In the genomic region with DNA sequence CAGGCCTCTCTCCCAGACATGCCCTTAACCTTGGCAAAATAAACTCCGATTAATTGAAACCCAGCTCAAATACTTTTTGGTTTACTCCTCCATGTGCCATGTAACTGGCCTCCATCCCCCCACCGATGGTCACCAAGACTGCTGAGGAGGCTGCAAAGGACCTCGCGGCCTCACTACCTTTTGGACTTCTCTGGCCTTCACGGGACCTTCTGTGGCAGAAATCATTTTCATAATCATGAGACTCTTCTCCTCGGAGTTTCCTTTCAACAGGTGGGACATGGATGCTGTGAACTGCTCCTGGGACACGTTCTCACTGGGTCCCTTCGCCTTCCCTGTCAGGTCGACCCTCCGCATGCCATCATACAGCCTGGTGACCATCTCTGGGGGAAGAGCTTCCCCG, we compare ENCODE assay signal across 13 cellular contexts. TPM values are rescaled to one million over a fixed set of nuclear protein-coding genes. Genes with fewer than 3 reads are reported as not detected.
DNase-seq lines count a peak whose midpoint lies in the region; ATAC-seq and TF ChIP-seq lines count a peak whose summit lies in the region.
"Had no signal": no experiment of that assay in that cellular context is flagged by ENCODE, and none has a peak within 500 bp of the region (broad histone marks: within the 10 kb centered on the region; RNA-seq: fewer than 3 reads in every experiment).

No MANE protein-coding gene starts in this region.

- no peak overlapping the region for H3K18ac ChIP-seq in H9 (ENCODE audit: insufficient read length, low read depth, low read length)

- peak; percentile 5 for DNase-seq in activated T-cell treated with anti-CD3 and anti-CD28 coated beads, Interleukin-2, amount 50 U/mL, for 24 hours
- no peak for DNase-seq in activated T-cell treated with anti-CD3 and anti-CD28 coated beads, Interleukin-2, amount 50 U/mL, for 4 hours
- peak; percentile 5 for DNase-seq in H9
- DNase-seq in endodermal cell, result peak; percentile 10
- no peak for DNase-seq in stimulated activated effector memory CD8-positive, alpha-beta T cell treated with anti-CD3 and anti-CD28 coated beads, Interleukin-12 subunit alpha, Interleukin-12 subunit beta, amount 100 ng/mL, for 72 hours (ENCODE audit: low spot score in 2 of 2)
- DNase-seq in osteoblast (ENCODE audit: insufficient read length, low spot score, missing footprints), result no peak
- DNase-seq in NCI-H187 (lab: John Stamatoyannopoulos, UW), result no peak
- DNase-seq: C1 segment of cervical spinal cord, DMS79, GOT3 had no signal

- no peak overlapping the region for H3K4me3 Mint-ChIP-seq in activated T-cell treated with anti-CD3 and anti-CD28 coated beads, Interleukin-2, amount 50 U/mL, for 24 hours
- H3K4me3 Mint-ChIP-seq in activated T-cell treated with anti-CD3 and anti-CD28 coated beads, Interleukin-2, amount 50 U/mL, for 4 hours, result no peak overlapping the region
- H3K4me3 Mint-ChIP-seq in H9 (no peak overlapping the region), endodermal cell (no peak overlapping the region)
- no peak overlapping the region for H3K4me3 Mint-ChIP-seq in stimulated activated effector memory CD8-positive, alpha-beta T cell treated with anti-CD3 and anti-CD28 coated beads, Interleukin-12 subunit alpha, Interleukin-12 subunit beta, amount 100 ng/mL, for 72 hours
- H3K4me3 Mint-ChIP-seq: B cell; CD4-positive, alpha-beta T cell had no signal

- no peak overlapping the region for H3K27ac ChIP-seq in H9 (ENCODE audit: insufficient read length, low read depth, low read length)
- H3K27ac ChIP-seq in endodermal cell (ENCODE audit: low read depth, low read length), result no peak overlapping the region
- no peak overlapping the region for H3K27ac ChIP-seq in osteoblast (ENCODE audit: low read depth, low read length)

- H3K9me3 Mint-ChIP-seq in activated T-cell treated with anti-CD3 and anti-CD28 coated beads, Interleukin-2, amount 50 U/mL, for 24 hours, result peaks cover 5% of the 10 kb centered on the region
- peaks cover 6% of the 10 kb centered on the region for H3K9me3 Mint-ChIP-seq in activated T-cell treated with anti-CD3 and anti-CD28 coated beads, Interleukin-2, amount 50 U/mL, for 4 hours
- peaks cover 16 to 27% of the 10 kb centered on the region in 2 experiments for H3K9me3 Mint-ChIP-seq in H9
- peaks cover 32% of the 10 kb centered on the region for H3K9me3 Mint-ChIP-seq in endodermal cell
- H3K9me3 Mint-ChIP-seq in stimulated activated effector memory CD8-positive, alpha-beta T cell treated with anti-CD3 and anti-CD28 coated beads, Interleukin-12 subunit alpha, Interleukin-12 subunit beta, amount 100 ng/mL, for 72 hours, result no peaks in the 10 kb centered on the region

- H2AFZ ChIP-seq in H9 (ENCODE audit: low read length) (no peak overlapping the region), osteoblast (ENCODE audit: low read length) (no peak overlapping the region)

- H2BK120ac ChIP-seq in H9 (ENCODE audit: low read depth, low read length, poor library complexity, severe bottlenecking), result no peak overlapping the region

- H3K4me3 ChIP-seq in endodermal cell (ENCODE audit: low read length) (no peak overlapping the region), osteoblast (ENCODE audit: insufficient read depth, low read length) (no peak overlapping the region)
- H3K4me3 ChIP-seq: HAP-1 had no signal

- no peaks in the 10 kb centered on the region for H3K23me2 ChIP-seq in H9 (ENCODE audit: insufficient read length, low read depth, low read length, poor library complexity, severe bottlenecking)

- WGBS in H9 (ENCODE audit: extremely low coverage, insufficient read length, low lambda C conversion rate), result no CpG with 5 or more reads among the region's 11 CpGs
- 93 to 97% methylated on average over 10 to 11 of the region's 11 CpGs for WGBS in endodermal cell (ENCODE audit: insufficient coverage in 1 of 2, insufficient read length in 1 of 2), 2 experiments

- no peak overlapping the region for H3K23ac ChIP-seq in H9 (ENCODE audit: insufficient read length, low read depth, low read length)

- H2BK5ac ChIP-seq in H9 (ENCODE audit: insufficient read length, low read length), result no peak overlapping the region

- H3K36me3 ChIP-seq in endodermal cell (ENCODE audit: control insufficient read depth, insufficient read depth, low read length) (peaks cover 56% of the 10 kb centered on the region), osteoblast (ENCODE audit: insufficient read depth, low read length) (peaks cover 85% of the 10 kb centered on the region)

- H3K4ac ChIP-seq in H9 (ENCODE audit: low read depth, low read length), result no peak overlapping the region

- H2BK15ac ChIP-seq in H9 (ENCODE audit: low read depth, low read length), result no peak overlapping the region

- no peak overlapping the region for H4K5ac ChIP-seq in H9 (ENCODE audit: insufficient read length, low read depth, low read length)

- H3K36me3 Mint-ChIP-seq in activated T-cell treated with anti-CD3 and anti-CD28 coated beads, Interleukin-2, amount 50 U/mL, for 24 hours (ENCODE audit: low read depth), result peaks cover 54% of the 10 kb centered on the region
- peaks cover 30% of the 10 kb centered on the region for H3K36me3 Mint-ChIP-seq in activated T-cell treated with anti-CD3 and anti-CD28 coated beads, Interleukin-2, amount 50 U/mL, for 4 hours (ENCODE audit: insufficient read depth)
- peaks cover 41 to 81% (median 73%) of the 10 kb centered on the region in 3 experiments for H3K36me3 Mint-ChIP-seq in H9 (ENCODE audit: insufficient read depth in 1 of 3, low read depth in 3 of 3)
- peaks cover 81% of the 10 kb centered on the region for H3K36me3 Mint-ChIP-seq in endodermal cell (ENCODE audit: low read depth)
- peaks cover 77% of the 10 kb centered on the region for H3K36me3 Mint-ChIP-seq in stimulated activated effector memory CD8-positive, alpha-beta T cell treated with anti-CD3 and anti-CD28 coated beads, Interleukin-12 subunit alpha, Interleukin-12 subunit beta, amount 100 ng/mL, for 72 hours

- H3K27ac Mint-ChIP-seq in activated T-cell treated with anti-CD3 and anti-CD28 coated beads, Interleukin-2, amount 50 U/mL, for 24 hours, result no peak overlapping the region
- H3K27ac Mint-ChIP-seq in H9, result no peak overlapping the region; a peak in 1 of 7 replicates
- no peak overlapping the region for H3K27ac Mint-ChIP-seq in endodermal cell
- peak overlapping the region; percentile 41 for H3K27ac Mint-ChIP-seq in stimulated activated effector memory CD8-positive, alpha-beta T cell treated with anti-CD3 and anti-CD28 coated beads, Interleukin-12 subunit alpha, Interleukin-12 subunit beta, amount 100 ng/mL, for 72 hours
- H3K27ac Mint-ChIP-seq: B cell; CD4-positive, alpha-beta T cell had no signal

- H3K9ac ChIP-seq in H9 (ENCODE audit: extremely low read depth, insufficient read length, low read length) (no peak overlapping the region), endodermal cell (ENCODE audit: extremely low read depth, low read length, poor library complexity, severe bottlenecking) (no peak overlapping the region)

- H4K20me1 ChIP-seq in H9 (ENCODE audit: control insufficient read depth, insufficient read depth, insufficient read length) (no peaks in the 10 kb centered on the region), osteoblast (ENCODE audit: insufficient read depth, low read length) (peaks cover 11% of the 10 kb centered on the region)

- no peaks in the 10 kb centered on the region for H3K27me3 Mint-ChIP-seq in activated T-cell treated with anti-CD3 and anti-CD28 coated beads, Interleukin-2, amount 50 U/mL, for 24 hours
- H3K27me3 Mint-ChIP-seq in activated T-cell treated with anti-CD3 and anti-CD28 coated beads, Interleukin-2, amount 50 U/mL, for 4 hours (ENCODE audit: low read depth), result no peaks in the 10 kb centered on the region
- H3K27me3 Mint-ChIP-seq in H9 (ENCODE audit: low read depth) (no peaks in the 10 kb centered on the region), endodermal cell (ENCODE audit: insufficient read depth) (no peaks in the 10 kb centered on the region)
- H3K27me3 Mint-ChIP-seq: B cell; CD4-positive, alpha-beta T cell had no signal

- H3K14ac ChIP-seq in H9 (ENCODE audit: insufficient read depth, low read length), result no peak overlapping the region

- H3K79me1 ChIP-seq in H9 (ENCODE audit: insufficient read depth, low read depth, low read length, poor library complexity, severe bottlenecking), result no peaks in the 10 kb centered on the region

- ATAC-seq in activated T-cell treated with anti-CD3 and anti-CD28 coated beads, Interleukin-2, amount 50 U/mL, for 4 hours, result no peak
- no peak for ATAC-seq in stimulated activated effector memory CD8-positive, alpha-beta T cell treated with anti-CD3 and anti-CD28 coated beads, Interleukin-12 subunit alpha, Interleukin-12 subunit beta, amount 100 ng/mL, for 72 hours

- H3K56ac ChIP-seq in H9 (ENCODE audit: insufficient read length, low read depth, low read length), result no peak overlapping the region

- no peaks in the 10 kb centered on the region for H3K4me1 ChIP-seq in H9 (ENCODE audit: insufficient read depth, low read length)
- no peaks in the 10 kb centered on the region for H3K4me1 ChIP-seq in endodermal cell (ENCODE audit: control insufficient read depth, insufficient read depth, low read length)
- H3K4me1 ChIP-seq in osteoblast (ENCODE audit: insufficient read depth, low read length), result no peaks in the 10 kb centered on the region
- H3K4me1 ChIP-seq: HAP-1 had no signal

- no peak overlapping the region for H2BK12ac ChIP-seq in H9 (ENCODE audit: insufficient read length, low read depth, low read length)

- H3K4me1 Mint-ChIP-seq in activated T-cell treated with anti-CD3 and anti-CD28 coated beads, Interleukin-2, amount 50 U/mL, for 24 hours (ENCODE audit: low read depth), result no peaks in the 10 kb centered on the region
- no peaks in the 10 kb centered on the region for H3K4me1 Mint-ChIP-seq in activated T-cell treated with anti-CD3 and anti-CD28 coated beads, Interleukin-2, amount 50 U/mL, for 4 hours (ENCODE audit: low read depth)
- H3K4me1 Mint-ChIP-seq in H9, result peaks cover 0 to 3% of the 10 kb centered on the region in 2 experiments; a peak in 1 of 4 replicates
- no peaks in the 10 kb centered on the region for H3K4me1 Mint-ChIP-seq in endodermal cell
- H3K4me1 Mint-ChIP-seq in stimulated activated effector memory CD8-positive, alpha-beta T cell treated with anti-CD3 and anti-CD28 coated beads, Interleukin-12 subunit alpha, Interleukin-12 subunit beta, amount 100 ng/mL, for 72 hours, result no peaks in the 10 kb centered on the region
- H3K4me1 Mint-ChIP-seq: B cell had no signal

- H3K27me3 ChIP-seq in H9 (ENCODE audit: insufficient read depth, low read length) (no peaks in the 10 kb centered on the region), endodermal cell (ENCODE audit: control insufficient read depth, insufficient read depth, low read length, poor library complexity, severe bottlenecking) (no peaks in the 10 kb centered on the region), osteoblast (ENCODE audit: insufficient read depth, low read length) (no peaks in the 10 kb centered on the region)

- H3K4me2 ChIP-seq in H9 (ENCODE audit: insufficient read depth, insufficient read length, low read length) (no peak overlapping the region), osteoblast (ENCODE audit: insufficient read depth, low read length) (no peak overlapping the region)

- H3K79me2 ChIP-seq in H9 (ENCODE audit: insufficient read depth, low read length) (no peaks in the 10 kb centered on the region), osteoblast (ENCODE audit: insufficient read depth, low read length) (peaks cover 20% of the 10 kb centered on the region)

- H2BK20ac ChIP-seq in H9 (ENCODE audit: low read depth, low read length, poor library complexity, severe bottlenecking), result no peak overlapping the region

- no peak overlapping the region for H2AK5ac ChIP-seq in H9 (ENCODE audit: insufficient read length, low read length)

- H3T11ph ChIP-seq in H9 (ENCODE audit: low read length), result no peak overlapping the region

- TF ChIP-seq CTCF in H9 (conservative IDR thresholded peaks at IDR 0.05), result no peak
- no peak for TF ChIP-seq CTCF in endodermal cell (conservative IDR thresholded peaks at IDR 0.05)
- no peak for TF ChIP-seq CTCF in osteoblast (IDR thresholded peaks at IDR 0.05; ENCODE audit: extremely low read depth, low read depth, low read length)

- H3K9me3 ChIP-seq in H9 (ENCODE audit: control insufficient read depth, low read depth, low read length) (peaks cover 12% of the 10 kb centered on the region), endodermal cell (ENCODE audit: control insufficient read depth, low read length) (peaks cover 29% of the 10 kb centered on the region), osteoblast (ENCODE audit: low read depth, low read length) (no peaks in the 10 kb centered on the region)
- H3K9me3 ChIP-seq: HAP-1 had no signal

- no peak overlapping the region for H4K91ac ChIP-seq in H9 (ENCODE audit: insufficient read length, low read depth, low read length)

- no peak overlapping the region for H4K8ac ChIP-seq in H9 (replicated peaks; ENCODE audit: insufficient read length, low read depth, low read length)

RNA-seq across cellular contexts. Expression of gene MEAK7, which starts 9.0 kb away (rescaled TPM):
- 1 to 10 TPM; 2.2 to 2.7 (median 2.4) TPM for total RNA-seq in activated T-cell treated with anti-CD3 and anti-CD28 coated beads, Interleukin-2, amount 50 U/mL, for 4 hours
- total RNA-seq in H9 (2021), result 17.9 and 21.5 TPM in 2 replicates
- 10 to 100 TPM; 30.3 to 34.9 TPM for total RNA-seq in endodermal cell
- 16.1 TPM for polyA plus RNA-seq in endodermal cell (2013, experiment 1 of 2)
- polyA plus RNA-seq in endodermal cell (2013, experiment 2 of 2), result 12.1 TPM
- 24.2 and 27.7 TPM in 2 replicates for total RNA-seq in osteoblast

Comparison
In these comparisons a context has a peak if more than half of its experiments do, and no peak if none do; other contexts are left out.
1. DNase-seq: peak in activated T-cell treated with anti-CD3 and anti-CD28 coated beads, Interleukin-2, amount 50 U/mL, for 24 hours (single experiment), H9 (single experiment) and endodermal cell (single experiment); none in activated T-cell treated with anti-CD3 and anti-CD28 coated beads, Interleukin-2, amount 50 U/mL, for 4 hours (single experiment), stimulated activated effector memory CD8-positive, alpha-beta T cell treated with anti-CD3 and anti-CD28 coated beads, Interleukin-12 subunit alpha, Interleukin-12 subunit beta, amount 100 ng/mL, for 72 hours (0 of 2), osteoblast (single experiment) and NCI-H187 (0 of 2).